In genomic region chr1:176382163-176382562, GRCh38 we compare ENCODE assay signal across 28 cellular contexts.
DNase-seq lines count a peak whose midpoint lies in the region; ATAC-seq, FAIRE-seq and TF ChIP-seq lines count a peak whose summit lies in the region.
"Had no signal": no experiment of that assay in that cellular context is flagged by ENCODE, and none has a peak within 500 bp of the region (broad histone marks: within the 10 kb centered on the region; RNA-seq: fewer than 3 reads in every experiment).

No MANE protein-coding gene starts in this region.

- no peak for TF ChIP-seq RAD21 in liver (IDR thresholded peaks at IDR 0.05)
- TF ChIP-seq RAD21 in HepG2 (CRISPR knock-in tag; IDR thresholded peaks at IDR 0.05), result no peak

- TF ChIP-seq EP300 in HepG2 (IDR thresholded peaks at IDR 0.05; ENCODE audit: low read depth in 2 of 2, low read length in 2 of 2) (no peak), HepG2 (CRISPR knock-in tag; IDR thresholded peaks at IDR 0.05; ENCODE audit: borderline replicate concordance) (no peak)

- no peaks in the 10 kb centered on the region for H4K20me1 ChIP-seq in HepG2 (ENCODE audit: insufficient read depth, low read length)
- H4K20me1 ChIP-seq in hepatocyte (ENCODE audit: insufficient read depth, poor library complexity, severe bottlenecking), result no peaks in the 10 kb centered on the region
- H4K20me1 ChIP-seq: BLaER1 had no signal

- in situ Hi-C loops in HepG2 (cut with HindIII; ENCODE audit: extremely low pct_ligation_motif_present, low pct_unique_long_range_greater_than_20kb), result loop anchor here (25.0 kb wide), 2 partner anchors 305 to 455 kb away; no protein-coding TSS in a partner anchor

- BruUV-seq in HepG2 (replicated peaks; lab: Mats Ljungman, UMichigan), result no TSS peak

- H3K4me2 ChIP-seq in HepG2 (ENCODE audit: low read depth, low read length) (no peak overlapping the region), hepatocyte (peak overlapping the region; percentile 21)
- H3K4me2 ChIP-seq: BLaER1 had no signal

- H3K79me2 ChIP-seq in HepG2 (ENCODE audit: insufficient read depth, low read length) (no peaks in the 10 kb centered on the region), hepatocyte (no peaks in the 10 kb centered on the region)

- H3K27me3 ChIP-seq in liver (ENCODE audit: control insufficient read depth in 4 of 4, insufficient read depth in 4 of 4, low read length in 3 of 4), result no peaks in the 10 kb centered on the region
- H3K27me3 ChIP-seq in HepG2 (ENCODE audit: control insufficient read depth in 1 of 2, insufficient read depth in 2 of 2, low read length in 2 of 2), result no peaks in the 10 kb centered on the region
- H3K27me3 ChIP-seq in hepatocyte, result no peaks in the 10 kb centered on the region
- H3K27me3 ChIP-seq in small intestine (ENCODE audit: control insufficient read depth in 2 of 2, insufficient read depth in 2 of 2, low read length in 2 of 2), result peaks cover 0 to 2% of the 10 kb centered on the region in 2 donors
- H3K27me3 ChIP-seq: BE2C, BLaER1 had no signal

- 37% methylated on average over 1 of the region's 1 CpG for WGBS in liver
- WGBS in HepG2 (ENCODE audit: low lambda C conversion rate), result 50% methylated on average over 1 of the region's 1 CpG
- 63% methylated on average over 1 of the region's 1 CpG for WGBS in hepatocyte (ENCODE audit: low lambda C conversion rate, missing lambda C conversion rate)
- WGBS in small intestine, 3 donors, result 12 to 52% (median 38%) methylated on average over 1 of the region's 1 CpG

- no peaks in the 10 kb centered on the region for H3K9me2 ChIP-seq in hepatocyte (replicated peaks; ENCODE audit: insufficient read depth)

- H3K4me3 ChIP-seq in liver (ENCODE audit: low read depth in 1 of 3, low read length in 3 of 3), result no peak overlapping the region
- no peak overlapping the region for H3K4me3 ChIP-seq in HepG2 (replicated peaks in 1 of 3; ENCODE audit: insufficient read depth in 1 of 3, low read depth in 2 of 3, low read length in 3 of 3)
- H3K4me3 ChIP-seq in hepatocyte, result no peak overlapping the region
- H3K4me3 ChIP-seq in small intestine (ENCODE audit: low read depth in 1 of 2, low read length in 2 of 2), result no peak overlapping the region
- H3K4me3 ChIP-seq: BLaER1, GM12878 had no signal

- POLR2A ChIA-PET in HepG2 (lab: Yijun Ruan, JAX), result no interaction called here

- FAIRE-seq in HepG2 (lab: Jason Lieb, UNC) (no peak), small intestine (lab: Jason Lieb, UNC) (no peak)
- FAIRE-seq: A204.1, GM12878, GM12892, GM18507 had no signal

- ATAC-seq in HepG2, result no peak
- peak; percentile 44 for ATAC-seq in left lobe of liver
- no peak for ATAC-seq in GM21737 (IDR thresholded peaks at IDR 0.05; ENCODE audit: unreplicated experiment)
- ATAC-seq: GM12878 had no signal

- H3K4me1 ChIP-seq in liver (ENCODE audit: control insufficient read depth in 4 of 4, insufficient read depth in 4 of 4, low read length in 3 of 4), result no peaks in the 10 kb centered on the region
- no peaks in the 10 kb centered on the region for H3K4me1 ChIP-seq in HepG2 (ENCODE audit: insufficient read depth, low read length)
- H3K4me1 ChIP-seq in hepatocyte (ENCODE audit: insufficient read depth), result no peaks in the 10 kb centered on the region
- H3K4me1 ChIP-seq in small intestine (ENCODE audit: control insufficient read depth in 2 of 2, insufficient read depth in 1 of 2, low read depth in 1 of 2, low read length in 1 of 2), result no peaks in the 10 kb centered on the region
- H3K4me1 ChIP-seq: BE2C, BLaER1 had no signal

- CTCF ChIA-PET in HepG2 (lab: Yijun Ruan, JAX; ENCODE audit: low intra/inter-chr PET ratio, low total read pairs), result no interaction called here

- H3K9me3 ChIP-seq in liver (ENCODE audit: control insufficient read depth in 4 of 4, low read length in 3 of 4) (peaks cover 0 to 2% (median 0%) of the 10 kb centered on the region in 4 donors), HepG2 (ENCODE audit: low read length) (no peaks in the 10 kb centered on the region), hepatocyte (ENCODE audit: low read depth) (no peaks in the 10 kb centered on the region), small intestine (ENCODE audit: control insufficient read depth, low read depth) (no peaks in the 10 kb centered on the region)
- H3K9me3 ChIP-seq: BE2C, BLaER1 had no signal

- H3K27ac ChIP-seq in liver (ENCODE audit: low read depth in 1 of 2, low read length in 2 of 2) (no peak overlapping the region), HepG2 (ENCODE audit: extremely low read length, insufficient read depth, low read length) (no peak overlapping the region), hepatocyte (peak overlapping the region; percentile 13), small intestine (ENCODE audit: low read depth in 1 of 2, low read length in 1 of 2) (no peak overlapping the region)
- H3K27ac ChIP-seq: BLaER1 had no signal

- H2AFZ ChIP-seq in HepG2 (ENCODE audit: low read length), result no peak overlapping the region
- no peak overlapping the region for H2AFZ ChIP-seq in hepatocyte

- TF ChIP-seq CTCF in liver (IDR thresholded peaks at IDR 0.05; ENCODE audit: low read depth, low read length, missing input control), result no peak
- no peak for TF ChIP-seq CTCF in HepG2 (CRISPR knock-in tag; IDR thresholded peaks at IDR 0.05)
- TF ChIP-seq CTCF in hepatocyte (IDR thresholded peaks at IDR 0.05; ENCODE audit: poor library complexity), result no peak

- H3K9ac ChIP-seq in liver (ENCODE audit: low read depth in 1 of 2, low read length in 2 of 2) (no peak overlapping the region), HepG2 (ENCODE audit: insufficient read depth, low read depth, low read length) (no peak overlapping the region)
- H3K9ac ChIP-seq: BLaER1 had no signal

- no peak for TF ChIP-seq POLR2A in HepG2 (IDR thresholded peaks at IDR 0.05; ENCODE audit: insufficient read depth in 1 of 2, low read depth in 2 of 2, low read length in 2 of 2)

- DNase-seq in HepG2 (ENCODE audit: low spot score) (no peak), hepatocyte (ENCODE audit: low spot score) (peak; percentile 47), left lobe of liver (ENCODE audit: low spot score) (no peak), small intestine (peak; percentile 63), retina (no peak)
- no peak for DNase-seq in effector CD8-positive, alpha-beta T cell (lab: John Stamatoyannopoulos, UW)
- DNase-seq: 8988T; ACHN; BE2C; C1 segment of cervical spinal cord; CD4-positive, alpha-beta memory T cell; CD4-positive, CD25-positive, alpha-beta regulatory T cell; CD8-positive, alpha-beta memory T cell; COR-L47; DMS 273 treated with DMSO at 0.1 percent for 48 hours; DMS153; DMS53; DMS79; DND-41; EL; GDM1 had no signal

- intact Hi-C loops in HepG2 (cut with micrococcal nuclease; ENCODE audit: unreplicated experiment), result no loop called here

- H3K36me3 ChIP-seq in liver (ENCODE audit: control insufficient read depth in 4 of 4, insufficient read depth in 3 of 4, low read depth in 1 of 4, low read length in 3 of 4), result no peaks in the 10 kb centered on the region
- H3K36me3 ChIP-seq in HepG2 (replicated peaks in 1 of 2; ENCODE audit: control insufficient read depth in 1 of 2, insufficient read depth in 2 of 2, low read length in 2 of 2), result no peaks in the 10 kb centered on the region
- no peaks in the 10 kb centered on the region for H3K36me3 ChIP-seq in hepatocyte (replicated peaks; ENCODE audit: insufficient read depth, low read depth)
- H3K36me3 ChIP-seq in small intestine (ENCODE audit: control insufficient read depth in 2 of 2, insufficient read depth in 2 of 2, low read length in 2 of 2), result no peaks in the 10 kb centered on the region
- H3K36me3 ChIP-seq: BE2C, BLaER1 had no signal

TF ChIP-seq in liver, 16 proteins besides CTCF, POLR2A, EP300 and RAD21:
- TF ChIP-seq MAX (IDR thresholded peaks at IDR 0.05) (no peak), GABPA (IDR thresholded peaks at IDR 0.05 in 1 of 2, conservative IDR thresholded peaks at IDR 0.05 in 1 of 2) (no peak), NR2F2 (IDR thresholded peaks at IDR 0.05) (no peak), SP1 (IDR thresholded peaks at IDR 0.05) (peak; percentile 41), HNF4G (IDR thresholded peaks at IDR 0.05) (peak; percentile 40), HNF4A (conservative IDR thresholded peaks at IDR 0.05) (peak; percentile 89 to 93), JUND (IDR thresholded peaks at IDR 0.05) (no peak)

TF ChIP-seq in HepG2, 621 proteins besides CTCF, POLR2A, EP300 and RAD21 (continues in another document):
- TF ChIP-seq KAT7 (CRISPR knock-in tag; IDR thresholded peaks at IDR 0.05; ENCODE audit: borderline replicate concordance) (no peak), TIGD3 (CRISPR knock-in tag; IDR thresholded peaks at IDR 0.05; ENCODE audit: borderline replicate concordance) (no peak), ZNF431 (CRISPR knock-in tag; IDR thresholded peaks at IDR 0.05; ENCODE audit: borderline replicate concordance, low read depth) (no peak), TFE3 (CRISPR knock-in tag; IDR thresholded peaks at IDR 0.05) (no peak)

Comparison
In these comparisons a context has a peak if more than half of its experiments do, and no peak if none do; other contexts are left out.
1. DNase-seq: peak in hepatocyte (single experiment) and small intestine (single experiment); none in HepG2 (single experiment), left lobe of liver (single experiment), effector CD8-positive, alpha-beta T cell (single experiment) and retina (single experiment).